ENCODE assay signal across 11 cellular contexts in genomic region chr16:51154271-51155171, GRCh38. TPM values are rescaled to one million over a fixed set of nuclear protein-coding genes. Genes with fewer than 3 reads are reported as not detected.
DNase-seq lines count a peak whose midpoint lies in the region; ATAC-seq and TF ChIP-seq lines count a peak whose summit lies in the region.
"Had no signal": no experiment of that assay in that cellular context is flagged by ENCODE, and none has a peak within 500 bp of the region (broad histone marks: within the 10 kb centered on the region; RNA-seq: fewer than 3 reads in every experiment).

No MANE protein-coding gene starts in this region.

- H3K27ac ChIP-seq in HUES64 (ENCODE audit: low read depth, low read length) (peak overlapping the region; percentile 100), dorsolateral prefrontal cortex (peak overlapping the region in 57 of 59 donors; percentile 51 to 99 (median 98)), layer of hippocampus (ENCODE audit: low read depth, low read length) (peak overlapping the region; percentile 89), stomach (peak overlapping the region; percentile 37 to 83 (median 61))

- intact Hi-C loops in dorsolateral prefrontal cortex (cut with DNase I) (loop anchor here (5.0 kb wide), 5 partner anchors 113 to 823 kb away; no protein-coding TSS in a partner anchor), stomach (cut with DNase I; ENCODE audit: low total_unique reads) (no loop called here)

- TF ChIP-seq EP300 in stomach (IDR thresholded peaks at IDR 0.05): no peak

- H3K9me3 ChIP-seq in HUES64 (ENCODE audit: insufficient read depth, low read depth, low read length) (no peaks in the 10 kb centered on the region), stomach (peaks cover 0 to 19% (median 0%) of the 10 kb centered on the region in 4 donors)

- ATAC-seq in GM19023 (IDR thresholded peaks at IDR 0.05; ENCODE audit: unreplicated experiment): no peak

- H3K36me3 ChIP-seq in HUES64 (ENCODE audit: insufficient read depth, low read length) (no peaks in the 10 kb centered on the region), stomach (no peaks in the 10 kb centered on the region)

- H3K9ac ChIP-seq in HUES64 (ENCODE audit: low read depth, low read length): peak overlapping the region; percentile 94

- DNase-seq in dorsolateral prefrontal cortex (peak in 2 of 10 donors; percentile 22 to 47), stomach (no peak), cerebellum (ENCODE audit: low spot score) (no peak), EL (no peak)
- DNase-seq: activated CD4-positive, alpha-beta memory T cell treated with anti-CD3 and anti-CD28 coated beads, Interleukin-2, amount 10 ng/mL, durations not matched to agents 7 days and 5 days; cerebellar nuclear complex; NCI-H1436; stimulated activated CD4-positive, alpha-beta T cell treated with anti-CD3 and anti-CD28 coated beads, Interleukin-1b, Interleukin-23, amount 100 ng/mL, for 48 hours had no signal

- peaks cover 39% of the 10 kb centered on the region for H3K27me3 ChIP-seq in HUES64 (ENCODE audit: insufficient read depth, low read length)
- peaks cover 0 to 82% (median 45%) of the 10 kb centered on the region in 45 donors for H3K27me3 ChIP-seq in dorsolateral prefrontal cortex
- H3K27me3 ChIP-seq in layer of hippocampus (ENCODE audit: control insufficient read depth, insufficient read depth, low read length): peaks cover 6% of the 10 kb centered on the region
- H3K27me3 ChIP-seq in stomach: peaks cover 49 to 93% (median 72%) of the 10 kb centered on the region in 3 donors

- H3K4me3 ChIP-seq in HUES64 (ENCODE audit: low read length) (peak overlapping the region; percentile 95), dorsolateral prefrontal cortex (peak overlapping the region; percentile 21 to 97 (median 79)), stomach (peak overlapping the region; percentile 20 to 53 (median 36))

- TF ChIP-seq CTCF in dorsolateral prefrontal cortex (IDR thresholded peaks at IDR 0.05 in 54 of 56, conservative IDR thresholded peaks at IDR 0.05 in 2 of 56; ENCODE audit: low read depth in 1 of 56, partially characterized antibody in 56 of 56): peak in 1 of 56 donors; percentile 13
- no peak for TF ChIP-seq CTCF in stomach (IDR thresholded peaks at IDR 0.05)

- TF ChIP-seq POLR2A in stomach (IDR thresholded peaks at IDR 0.05): no peak

- 3% methylated on average over 55 of the region's 55 CpGs for whole genome bisulfite sequencing in HUES64
- 16 to 27% (median 19%) methylated on average over 44 to 55 of the region's 55 CpGs for whole genome bisulfite sequencing in stomach, 5 donors

- peaks cover 16% of the 10 kb centered on the region for H3K4me1 ChIP-seq in HUES64 (ENCODE audit: insufficient read depth, low read length)
- peaks cover 39 to 72% (median 53%) of the 10 kb centered on the region in 4 donors for H3K4me1 ChIP-seq in stomach

RNA-seq across cellular contexts. Expression of gene SALL1, which starts 3.5 kb away (rescaled TPM):
- polyA plus RNA-seq in HUES64 (2013, experiment 1 of 2): 62.6 TPM
- polyA plus RNA-seq in HUES64 (2013, experiment 2 of 2): 75.5 TPM
- total RNA-seq in dorsolateral prefrontal cortex (10 to 100 TPM; 18.0 to 84.0 (median 32.7) TPM), stomach (1 to 10 TPM in 1 of 5 donors, under 1 TPM in 2, not detected in 2; 0.45 to 1.0 (median 0.92) TPM), cerebellum (5.0 TPM)
- polyA plus RNA-seq in stomach: 1 to 10 TPM in 2 of 3 donors, under 1 TPM in 1; 0.43 to 6.3 (median 2.6) TPM
- total RNA-seq: activated CD4-positive, alpha-beta memory T cell treated with anti-CD3 and anti-CD28 coated beads, Interleukin-2, amount 10 ng/mL, durations not matched to agents 7 days and 5 days had no signal

Comparison
In these comparisons a context has a peak if more than half of its experiments do, and no peak if none do; other contexts are left out.
1. H3K4me3 ChIP-seq: peak in every context shown above with its lines; median percentile 95 in HUES64; 79 in dorsolateral prefrontal cortex; 36 in stomach.